ENCODE assay signal across 13 cellular contexts in the genomic region with DNA sequence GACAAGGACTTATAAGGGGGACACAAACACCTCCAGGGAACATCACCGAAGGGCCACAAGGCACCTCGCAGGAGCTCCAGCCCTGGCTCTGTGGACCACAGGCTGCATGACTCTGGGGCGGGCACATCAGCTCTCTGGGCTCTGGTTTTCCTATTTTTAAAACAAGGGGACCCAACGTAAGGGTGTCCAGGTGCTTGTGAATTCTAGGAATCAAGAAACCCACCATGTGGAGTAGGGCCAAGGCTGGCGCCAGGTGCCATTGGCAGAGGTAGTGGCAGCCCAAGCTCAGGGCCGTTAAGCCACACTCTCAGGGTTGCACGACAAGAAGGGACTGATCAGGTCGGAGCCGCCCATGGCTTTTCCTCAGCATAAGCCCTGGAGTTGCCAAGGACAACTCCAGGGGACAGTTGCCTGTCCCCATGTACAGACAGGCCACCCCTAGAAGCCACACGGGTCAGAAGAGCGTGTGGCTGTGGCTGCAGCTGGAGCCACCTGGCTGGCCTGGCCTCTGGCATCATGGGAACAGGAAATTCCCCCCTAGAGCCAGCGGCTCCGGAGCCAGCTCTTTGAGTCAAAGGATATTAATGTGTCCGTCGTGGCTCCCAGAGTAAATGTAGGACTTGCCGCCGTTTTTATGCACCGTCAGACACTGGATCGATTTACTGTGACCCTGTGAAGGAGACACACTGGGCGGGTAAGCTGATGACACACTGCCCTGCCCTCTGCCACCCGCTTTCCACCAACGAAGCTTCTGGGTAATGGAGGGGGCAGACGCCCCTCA. TPM values are rescaled to one million over a fixed set of nuclear protein-coding genes. Genes with fewer than 3 reads are reported as not detected.
DNase-seq lines count a peak whose midpoint lies in the region; ATAC-seq, FAIRE-seq and TF ChIP-seq lines count a peak whose summit lies in the region.
"Had no signal": no experiment of that assay in that cellular context is flagged by ENCODE, and none has a peak within 500 bp of the region (broad histone marks: within the 10 kb centered on the region; RNA-seq: fewer than 3 reads in every experiment).

No MANE protein-coding gene starts in this region.

- POLR2A ChIA-PET in WTC11 (lab: Charles Lee): interaction anchor here (0.5 kb wide), 1 partner anchor 33 kb away, joined by 9 read pairs; a partner anchor contains a TSS

- no peaks in the 10 kb centered on the region for H3K4me1 Mint-ChIP-seq in WTC11
- H3K4me1 Mint-ChIP-seq: neural progenitor cell had no signal

- H3K36me3 ChIP-seq in psoas muscle (ENCODE audit: insufficient read depth in 1 of 2, low read depth in 1 of 2): peaks cover 32 to 100% of the 10 kb centered on the region in 2 donors
- H3K36me3 ChIP-seq: neural progenitor cell had no signal

- no peak overlapping the region for H3K4me3 Mint-ChIP-seq in WTC11
- H3K4me3 Mint-ChIP-seq: neural progenitor cell had no signal

- CTCF ChIA-PET in WTC11 (lab: Charles Lee): no interaction called here

- peak overlapping the region; percentile 93 for H3K27ac ChIP-seq in psoas muscle
- H3K27ac ChIP-seq: neural progenitor cell had no signal

- H3K27me3 ChIP-seq in psoas muscle (ENCODE audit: insufficient read depth in 3 of 3, low read length in 2 of 3): no peaks in the 10 kb centered on the region
- H3K27me3 ChIP-seq: neural progenitor cell, thyroid gland had no signal

- intact Hi-C loops in left cardiac atrium (cut with DNase I): no loop called here
- intact Hi-C loops in psoas muscle (cut with DNase I): loop anchor here in 1 of 2 donors (5.0 kb wide), 1 partner anchor 33 kb away; a partner anchor contains a TSS

- H3K4me3 ChIP-seq in psoas muscle: no peak overlapping the region
- H3K4me3 ChIP-seq: lung, neural progenitor cell, thyroid gland had no signal

- H3K9me3 Mint-ChIP-seq in WTC11: no peaks in the 10 kb centered on the region
- H3K9me3 Mint-ChIP-seq: neural progenitor cell had no signal

- peak; percentile 17 for DNase-seq in D721Med (ENCODE audit: insufficient read length, low spot score)
- DNase-seq in WTC11 (ENCODE audit: low spot score): peak; percentile 1
- DNase-seq in left cardiac atrium: no peak
- DNase-seq in psoas muscle: peak in 1 of 2 donors; percentile 87
- DNase-seq in NCI-H1930 (lab: John Stamatoyannopoulos, UW): no peak
- DNase-seq in foreskin melanocyte: no peak
- no peak for DNase-seq in occipital lobe (lab: John Stamatoyannopoulos, UW)
- no peak for DNase-seq in GM19240 (ENCODE audit: insufficient read length, low spot score)
- DNase-seq: activated CD4-positive, CD25-positive, alpha-beta regulatory T cell; NCI-H510A treated with DMSO at 0.1 percent for 48 hours had no signal

- peaks cover 26% of the 10 kb centered on the region for H3K4me1 ChIP-seq in psoas muscle
- H3K4me1 ChIP-seq: neural progenitor cell had no signal

- ATAC-seq in WTC11 (no peak), left cardiac atrium (peak; percentile 7 to 21), psoas muscle (peak; percentile 86 to 94 (median 90))

- no peak for FAIRE-seq in D721Med (lab: Jason Lieb, UNC)

- H3K27me3 Mint-ChIP-seq in WTC11 (ENCODE audit: low read depth): no peaks in the 10 kb centered on the region

- no peak overlapping the region for H3K27ac Mint-ChIP-seq in WTC11
- H3K27ac Mint-ChIP-seq: neural progenitor cell had no signal

- TF ChIP-seq CTCF in D721Med (IDR thresholded peaks at IDR 0.05; ENCODE audit: insufficient read depth, missing control alignments) (no peak), WTC11 (IDR thresholded peaks at IDR 0.05) (no peak), psoas muscle (IDR thresholded peaks at IDR 0.05) (no peak)

- peaks cover 76% of the 10 kb centered on the region for H3K36me3 Mint-ChIP-seq in WTC11

- no peaks in the 10 kb centered on the region for H3K9me3 ChIP-seq in psoas muscle
- H3K9me3 ChIP-seq: thyroid gland had no signal

- 32 to 36% (median 36%) methylated on average over 23 of the region's 23 CpGs for WGBS in psoas muscle, 3 donors

TF ChIP-seq in WTC11, 78 proteins besides CTCF, POLR2A, EP300 and RAD21:
- no peak for TF ChIP-seq ZNF423 (CRISPR knock-in tag; IDR thresholded peaks at IDR 0.05)
- TF ChIP-seq TCF7 (CRISPR knock-in tag; IDR thresholded peaks at IDR 0.05; ENCODE audit: low read depth): no peak
- no peak for TF ChIP-seq ZBTB21 (CRISPR knock-in tag; IDR thresholded peaks at IDR 0.05; ENCODE audit: borderline replicate concordance)
- TF ChIP-seq FOXP1 (CRISPR knock-in tag; IDR thresholded peaks at IDR 0.05; ENCODE audit: borderline replicate concordance): no peak
- no peak for TF ChIP-seq ELF4 (CRISPR knock-in tag; IDR thresholded peaks at IDR 0.05; ENCODE audit: low read depth)

RNA-seq across cellular contexts. Expression of a gene that starts 32.5 kb away (rescaled TPM):
- total RNA-seq in WTC11 (2021): 288 to 306 TPM (median 288 TPM) in 3 replicates
- total RNA-seq in left cardiac atrium: 100 to 1,000 TPM; 206 to 267 TPM
- 100 to 1,000 TPM in 3 of 4 donors, 10 to 100 TPM in 1; 86.3 to 146 (median 118) TPM for total RNA-seq in psoas muscle
- polyA plus RNA-seq in psoas muscle: 100 to 1,000 TPM in 1 of 3 donors, 10 to 100 TPM in 2; 55.6 to 273 (median 79.1) TPM
- total RNA-seq in occipital lobe: 75.5 TPM

Comparison
In these comparisons a context has a peak if more than half of its experiments do, and no peak if none do; other contexts are left out.
1. DNase-seq: peak in D721Med (single experiment) and WTC11 (single experiment); none in left cardiac atrium (single experiment), NCI-H1930 (0 of 2), foreskin melanocyte (single experiment), occipital lobe (single experiment) and GM19240 (single experiment).